Comparison of ENCODE assay signal across 16 cellular contexts in the genomic region with DNA sequence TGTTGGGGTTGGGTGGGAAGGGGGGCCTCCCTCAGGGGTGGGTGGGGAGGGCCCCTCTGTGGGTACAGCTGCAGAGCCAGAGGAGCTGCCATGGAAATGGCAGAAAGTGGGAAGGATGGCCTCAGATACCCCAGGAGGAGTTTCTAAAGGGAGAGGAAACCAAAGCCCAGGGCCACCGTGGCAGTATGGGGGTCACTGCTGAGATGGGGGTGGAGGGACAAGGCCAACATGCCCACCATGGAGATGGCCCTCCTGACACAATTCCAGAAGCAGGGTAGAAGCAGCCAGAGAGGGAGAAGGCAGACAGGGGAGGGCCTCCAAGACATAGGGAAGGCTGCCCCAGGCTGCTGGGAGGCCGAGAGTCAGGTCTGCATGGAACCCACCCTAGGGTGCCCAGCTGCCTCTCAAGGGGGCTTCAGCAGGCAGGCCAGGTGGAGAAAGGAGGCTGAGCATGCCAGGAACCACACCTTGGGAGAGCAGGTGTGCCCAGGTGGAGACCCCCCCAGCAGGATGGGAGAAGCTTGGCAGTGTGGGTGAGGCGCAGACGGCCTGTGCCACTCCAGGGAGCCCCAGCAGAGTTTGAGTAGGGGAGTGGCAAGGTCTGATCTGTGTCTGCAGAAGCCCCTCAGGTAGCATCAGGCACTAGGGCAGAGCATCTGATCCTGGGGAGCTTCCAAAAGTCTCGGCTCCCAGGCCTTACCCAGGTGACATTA.
DNase-seq lines count a peak whose midpoint lies in the region; ATAC-seq and TF ChIP-seq lines count a peak whose summit lies in the region.
"Had no signal": no experiment of that assay in that cellular context is flagged by ENCODE, and none has a peak within 500 bp of the region (broad histone marks: within the 10 kb centered on the region; RNA-seq: fewer than 3 reads in every experiment).

No MANE protein-coding gene starts in this region.

- H3K36me3 Mint-ChIP-seq in activated B cell treated with CpG ODN at 0.5 μM for 24 hours (ENCODE audit: low read depth): no peaks in the 10 kb centered on the region

- no peak overlapping the region for H3K4me3 Mint-ChIP-seq in activated B cell treated with CpG ODN at 0.5 μM for 24 hours
- H3K4me3 Mint-ChIP-seq: CD4-positive, alpha-beta T cell had no signal

- H3K9me3 ChIP-seq in stomach: no peaks in the 10 kb centered on the region
- H3K9me3 ChIP-seq: A549 had no signal

- no peak overlapping the region for H3K27ac Mint-ChIP-seq in activated B cell treated with CpG ODN at 0.5 μM for 24 hours
- H3K27ac Mint-ChIP-seq: CD4-positive, alpha-beta T cell had no signal

- TF ChIP-seq CTCF in activated B cell treated with CpG ODN at 0.5 μM for 24 hours (IDR thresholded peaks at IDR 0.05) (no peak), stomach (IDR thresholded peaks at IDR 0.05) (no peak)

- no peaks in the 10 kb centered on the region for H3K9me3 Mint-ChIP-seq in activated B cell treated with CpG ODN at 0.5 μM for 24 hours
- H3K9me3 Mint-ChIP-seq: CD4-positive, alpha-beta T cell had no signal

- DNase-seq in activated effector memory CD4-positive, alpha-beta T cell treated with anti-CD3 and anti-CD28 coated beads, Interleukin-2, amount 50 U/mL, for 16 hours: peak; percentile 54
- DNase-seq in activated effector memory CD4-positive, alpha-beta T cell treated with Interleukin-2 at 50 U/mL for 16 hours: no peak
- DNase-seq in activated B cell treated with CpG ODN at 0.5 μM for 24 hours (peak; percentile 4), left lobe of liver (ENCODE audit: low spot score) (peak; percentile 33), stomach (peak; percentile 13), T-helper 9 cell (no peak), NCI-H2196 (lab: John Stamatoyannopoulos, UW; ENCODE audit: unreplicated experiment) (no peak)
- DNase-seq: Calu3; CD4-positive, alpha-beta T cell; DMS79; NCI-H1048; NCI-H1694 treated with DMSO at 0.1 percent for 48 hours; Right ventricle myocardium superior had no signal

- no peak for TF ChIP-seq POLR2A in stomach (IDR thresholded peaks at IDR 0.05)

- peaks cover 0 to 25% (median 11%) of the 10 kb centered on the region in 3 donors for H3K27me3 ChIP-seq in stomach

- no peak for TF ChIP-seq EP300 in stomach (IDR thresholded peaks at IDR 0.05)

- intact Hi-C loops in activated B cell treated with CpG ODN at 0.5 μM for 24 hours (cut with micrococcal nuclease) (no loop called here), stomach (cut with DNase I; ENCODE audit: low total_unique reads) (no loop called here)

- ATAC-seq in activated B cell treated with CpG ODN at 0.5 μM for 24 hours (ENCODE audit: low read depth) (no peak), left lobe of liver (no peak), GM18498 (IDR thresholded peaks at IDR 0.05; ENCODE audit: unreplicated experiment) (no peak)
- ATAC-seq: A549 had no signal

- H3K27ac ChIP-seq in stomach: no peak overlapping the region
- H3K27ac ChIP-seq: A549 had no signal

- CTCF ChIA-PET in activated B cell treated with CpG ODN at 0.5 μM for 24 hours (lab: Charles Lee): no interaction called here

- H3K27me3 Mint-ChIP-seq in activated B cell treated with CpG ODN at 0.5 μM for 24 hours: no peaks in the 10 kb centered on the region
- H3K27me3 Mint-ChIP-seq: CD4-positive, alpha-beta T cell had no signal

- POLR2A ChIA-PET in activated B cell treated with CpG ODN at 0.5 μM for 24 hours (lab: Charles Lee): no interaction called here

- H3K4me1 Mint-ChIP-seq in activated B cell treated with CpG ODN at 0.5 μM for 24 hours: peaks cover 10% of the 10 kb centered on the region

- no peaks in the 10 kb centered on the region for H3K36me3 ChIP-seq in stomach

- H3K4me1 ChIP-seq in stomach: peaks cover 0 to 33% (median 13%) of the 10 kb centered on the region in 4 donors
- H3K4me1 ChIP-seq: A549 had no signal

- WGBS in stomach, 5 donors: 57 to 69% (median 68%) methylated on average over 4 to 5 of the region's 5 CpGs

- H3K4me3 ChIP-seq in stomach: no peak overlapping the region
- H3K4me3 ChIP-seq: A549, GM12878 had no signal

Comparison
In these comparisons a context has a peak if more than half of its experiments do, and no peak if none do; other contexts are left out.
1. DNase-seq: peak in activated effector memory CD4-positive, alpha-beta T cell treated with anti-CD3 and anti-CD28 coated beads, Interleukin-2, amount 50 U/mL, for 16 hours (single experiment), activated B cell treated with CpG ODN at 0.5 μM for 24 hours (single experiment), left lobe of liver (single experiment) and stomach (single experiment); none in activated effector memory CD4-positive, alpha-beta T cell treated with Interleukin-2 at 50 U/mL for 16 hours (single experiment), T-helper 9 cell (single experiment) and NCI-H2196 (single experiment).